In the genomic region with DNA sequence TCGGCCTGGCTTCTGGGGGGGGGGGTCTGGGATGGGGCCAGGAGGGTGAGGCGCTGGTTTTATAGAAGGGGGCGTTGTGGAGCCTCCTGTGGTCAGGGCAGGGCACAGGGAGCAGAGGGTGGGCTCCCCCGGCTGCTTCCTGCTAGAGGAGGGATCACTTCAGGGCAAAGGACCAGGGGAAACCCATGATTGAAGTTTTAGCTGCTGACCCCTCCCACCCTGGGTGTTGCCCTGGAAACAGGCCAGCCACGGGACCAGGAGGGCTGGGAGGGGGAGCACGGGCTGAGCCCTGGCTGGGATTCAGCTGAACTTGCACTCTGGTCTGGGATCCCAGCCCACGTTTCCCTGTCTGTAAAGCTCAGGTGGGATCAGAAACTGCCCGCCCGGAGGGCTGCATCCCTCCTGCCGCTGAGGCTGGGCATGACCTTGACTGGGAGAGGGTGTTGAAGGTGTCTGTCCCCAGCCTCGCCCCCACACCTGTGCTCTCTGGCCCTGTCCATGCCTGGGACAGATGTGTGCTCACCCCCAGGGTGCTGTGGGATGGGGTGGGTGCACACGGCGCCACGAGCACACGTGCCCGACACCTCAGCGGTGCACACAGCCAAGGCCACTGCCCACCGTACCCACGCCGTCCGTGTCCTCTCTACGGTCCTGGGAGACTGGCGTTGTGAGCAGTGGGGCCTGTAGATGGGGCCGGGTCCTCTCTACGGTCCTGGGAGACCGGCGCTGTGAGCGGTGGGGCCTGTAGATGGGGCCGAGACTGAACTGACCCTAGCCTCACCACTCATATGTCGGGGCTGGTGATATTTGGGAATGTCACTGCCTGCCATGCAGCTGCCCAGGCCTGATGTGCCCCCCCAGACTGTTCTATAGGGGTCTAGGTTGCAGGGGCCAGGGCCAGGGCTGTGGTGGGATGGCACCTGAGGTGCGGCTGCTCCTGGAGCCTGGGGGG, we compare ENCODE assay signal across 9 cellular contexts. TPM values are rescaled to one million over a fixed set of nuclear protein-coding genes. Genes with fewer than 3 reads are reported as not detected.
DNase-seq lines count a peak whose midpoint lies in the region; ATAC-seq and TF ChIP-seq lines count a peak whose summit lies in the region.
"Had no signal": no experiment of that assay in that cellular context is flagged by ENCODE, and none has a peak within 500 bp of the region (broad histone marks: within the 10 kb centered on the region; RNA-seq: fewer than 3 reads in every experiment).

No MANE protein-coding gene starts in this region.

- no peak for ATAC-seq in CD8-positive, alpha-beta T cell

- intact Hi-C loops in CD8-positive, alpha-beta T cell (cut with DNase I, micrococcal nuclease), result loop anchor here (5.0 kb wide), 3 partner anchors 62 to 132 kb away; partner anchors contain the start of gene AP2A2 (in 2 of the 2)

- no peaks in the 10 kb centered on the region for H3K9me3 Mint-ChIP-seq in CD8-positive, alpha-beta T cell
- no peaks in the 10 kb centered on the region for H3K9me3 Mint-ChIP-seq in activated T-cell treated with anti-CD3 and anti-CD28 coated beads, Interleukin-2, amount 50 U/mL, for 24 hours

- no peaks in the 10 kb centered on the region for H3K9me3 ChIP-seq in CD8-positive, alpha-beta T cell (ENCODE audit: low read length)
- H3K9me3 ChIP-seq in Loucy (ENCODE audit: insufficient read depth, low read depth, low read length) (no peaks in the 10 kb centered on the region), iPS-20b (ENCODE audit: insufficient read depth, low read depth, low read length) (no peaks in the 10 kb centered on the region), smooth muscle cell (replicated peaks; ENCODE audit: low read depth) (no peaks in the 10 kb centered on the region)

- H3K9ac ChIP-seq in Loucy (ENCODE audit: low read depth, low read length, poor library complexity, severe bottlenecking), result peak overlapping the region; percentile 88
- H3K9ac ChIP-seq in iPS-20b (ENCODE audit: low read depth, low read length), result peak overlapping the region; percentile 77; the same call in 1 of the 2 replicates
- H3K9ac ChIP-seq in smooth muscle cell (ENCODE audit: low read depth), result no peak overlapping the region

- peak in 1 of 7 experiments; percentile 35 for DNase-seq in CD8-positive, alpha-beta T cell
- DNase-seq in brain pericyte (ENCODE audit: low read depth, low spot score), result peak; percentile 82
- DNase-seq in smooth muscle cell (lab: John Stamatoyannopoulos, UW; ENCODE audit: unreplicated experiment), result peak; percentile 74
- no peak for DNase-seq in activated T-cell treated with anti-CD3 and anti-CD28 coated beads, Interleukin-2, amount 50 U/mL, for 24 hours
- DNase-seq in DMS53 treated with DMSO at 0.1 percent for 48 hours (lab: John Stamatoyannopoulos, UW; ENCODE audit: unreplicated experiment), result no peak
- DNase-seq in stimulated activated CD4-positive, alpha-beta T cell treated with anti-CD3 and anti-CD28 coated beads, Interleukin-2, amount 100 ng/mL, for 24 hours, result no peak

- H3K4me1 Mint-ChIP-seq in CD8-positive, alpha-beta T cell (ENCODE audit: low read depth), result peaks cover 28% of the 10 kb centered on the region
- peaks cover 29% of the 10 kb centered on the region for H3K4me1 Mint-ChIP-seq in activated T-cell treated with anti-CD3 and anti-CD28 coated beads, Interleukin-2, amount 50 U/mL, for 24 hours (ENCODE audit: low read depth)

- H3K27ac ChIP-seq in CD8-positive, alpha-beta T cell (ENCODE audit: low read depth, low read length), result no peak overlapping the region
- H3K27ac ChIP-seq in iPS-20b (ENCODE audit: low read length), result no peak overlapping the region
- peak overlapping the region; percentile 66 for H3K27ac ChIP-seq in smooth muscle cell (ENCODE audit: low read depth)
- H3K27ac ChIP-seq: HL-60 had no signal

- peaks cover 6% of the 10 kb centered on the region for H3K36me3 Mint-ChIP-seq in CD8-positive, alpha-beta T cell
- H3K36me3 Mint-ChIP-seq in activated T-cell treated with anti-CD3 and anti-CD28 coated beads, Interleukin-2, amount 50 U/mL, for 24 hours (ENCODE audit: low read depth), result peaks cover 19% of the 10 kb centered on the region

- POLR2A ChIA-PET in CD8-positive, alpha-beta T cell (lab: Charles Lee), result no interaction called here

- no peak overlapping the region for H2AFZ ChIP-seq in Loucy (ENCODE audit: low read length)
- no peak overlapping the region for H2AFZ ChIP-seq in smooth muscle cell (ENCODE audit: low read depth)

- H4K20me1 ChIP-seq in Loucy (ENCODE audit: insufficient read depth, low read length, poor library complexity, severe bottlenecking), result peaks cover 21% of the 10 kb centered on the region
- peaks cover 73% of the 10 kb centered on the region for H4K20me1 ChIP-seq in smooth muscle cell (ENCODE audit: low read depth)

- H3K79me2 ChIP-seq in Loucy (ENCODE audit: insufficient read depth, low read length) (peaks cover 27% of the 10 kb centered on the region), smooth muscle cell (ENCODE audit: low read depth) (peaks cover 21% of the 10 kb centered on the region)

- no peak overlapping the region for H3K27ac Mint-ChIP-seq in CD8-positive, alpha-beta T cell
- H3K27ac Mint-ChIP-seq in activated T-cell treated with anti-CD3 and anti-CD28 coated beads, Interleukin-2, amount 50 U/mL, for 24 hours, result no peak overlapping the region

- H3K4me2 ChIP-seq in Loucy (ENCODE audit: low read depth, low read length, poor library complexity, severe bottlenecking) (peak overlapping the region; percentile 79), smooth muscle cell (peak overlapping the region; percentile 96)

- H3K4me3 Mint-ChIP-seq in CD8-positive, alpha-beta T cell, result peak overlapping the region; percentile 35
- H3K4me3 Mint-ChIP-seq in activated T-cell treated with anti-CD3 and anti-CD28 coated beads, Interleukin-2, amount 50 U/mL, for 24 hours, result no peak overlapping the region

- 46% methylated on average over 24 of the region's 31 CpGs for WGBS in smooth muscle cell (ENCODE audit: low lambda C conversion rate)

- no peaks in the 10 kb centered on the region for H3K36me3 ChIP-seq in CD8-positive, alpha-beta T cell (ENCODE audit: insufficient read depth, low read length)
- H3K36me3 ChIP-seq in Loucy (ENCODE audit: insufficient read depth, low read length), result no peaks in the 10 kb centered on the region
- H3K36me3 ChIP-seq in iPS-20b (ENCODE audit: insufficient read depth, low read depth, low read length), result peaks cover 10% of the 10 kb centered on the region
- no peaks in the 10 kb centered on the region for H3K36me3 ChIP-seq in smooth muscle cell (ENCODE audit: low read depth)

- CTCF ChIA-PET in CD8-positive, alpha-beta T cell (lab: Charles Lee), result interaction anchor here (5.9 kb wide), 1 partner anchor 207 kb away, joined by 75 read pairs; no protein-coding TSS in a partner anchor

- TF ChIP-seq CTCF in CD8-positive, alpha-beta T cell (IDR thresholded peaks at IDR 0.05), result no peak
- TF ChIP-seq CTCF in Loucy (conservative IDR thresholded peaks at IDR 0.05; ENCODE audit: low read length) (no peak), smooth muscle cell (IDR thresholded peaks at IDR 0.05; ENCODE audit: borderline replicate concordance, insufficient read depth, poor library complexity, severe bottlenecking) (no peak)

- no peaks in the 10 kb centered on the region for H3K9me2 ChIP-seq in Loucy (replicated peaks; ENCODE audit: low read depth, low read length)

- no peak overlapping the region for H3K4me3 ChIP-seq in CD8-positive, alpha-beta T cell (ENCODE audit: low read depth, low read length)
- H3K4me3 ChIP-seq in Loucy (ENCODE audit: low read length, poor library complexity, severe bottlenecking) (peak overlapping the region; percentile 97), iPS-20b (ENCODE audit: low read length) (peak overlapping the region; percentile 96), smooth muscle cell (peak overlapping the region; percentile 96)

- peaks cover 43% of the 10 kb centered on the region for H3K4me1 ChIP-seq in CD8-positive, alpha-beta T cell (ENCODE audit: insufficient read depth, low read length)
- H3K4me1 ChIP-seq in Loucy (ENCODE audit: insufficient read depth, low read length, poor library complexity, severe bottlenecking) (peaks cover 49% of the 10 kb centered on the region), iPS-20b (ENCODE audit: insufficient read depth, low read length) (peaks cover 19% of the 10 kb centered on the region; the same call in 1 of the 2 replicates), smooth muscle cell (ENCODE audit: low read depth) (peaks cover 34% of the 10 kb centered on the region)

- no peaks in the 10 kb centered on the region for H3K27me3 ChIP-seq in CD8-positive, alpha-beta T cell (ENCODE audit: insufficient read depth, low read length)
- H3K27me3 ChIP-seq in Loucy (ENCODE audit: insufficient read depth, low read length, poor library complexity, severe bottlenecking) (no peaks in the 10 kb centered on the region), iPS-20b (ENCODE audit: insufficient read depth, low read length) (peaks cover 9% of the 10 kb centered on the region), smooth muscle cell (ENCODE audit: low read depth) (peaks cover 10% of the 10 kb centered on the region)

- peaks cover 5% of the 10 kb centered on the region for H3K27me3 Mint-ChIP-seq in CD8-positive, alpha-beta T cell (ENCODE audit: low read depth)
- peaks cover 8% of the 10 kb centered on the region for H3K27me3 Mint-ChIP-seq in activated T-cell treated with anti-CD3 and anti-CD28 coated beads, Interleukin-2, amount 50 U/mL, for 24 hours

- H3F3A ChIP-seq in Loucy (ENCODE audit: low read depth), result no peaks in the 10 kb centered on the region
- H3F3A ChIP-seq in smooth muscle cell (ENCODE audit: low read depth), result peaks cover 8% of the 10 kb centered on the region

RNA-seq across cellular contexts. Expression of gene TSPAN4, which starts 2.3 kb away (rescaled TPM):
- total RNA-seq in CD8-positive, alpha-beta T cell, result 1 to 10 TPM; 2.1 to 2.2 TPM
- total RNA-seq in smooth muscle cell, result 50.2 and 68.2 TPM in 2 replicates
- 153 and 179 TPM in 2 replicates for polyA plus RNA-seq in smooth muscle cell

RNA-seq across cellular contexts. Expression of gene POLR2L, which starts 2.6 kb away (rescaled TPM):
- 10 to 100 TPM; 22.8 to 26.2 TPM for total RNA-seq in CD8-positive, alpha-beta T cell
- 38.0 and 51.4 TPM in 2 replicates for total RNA-seq in smooth muscle cell
- 380 and 446 TPM in 2 replicates for polyA plus RNA-seq in smooth muscle cell

RNA-seq across cellular contexts. Expression of gene CD151, which starts 12.2 kb away (rescaled TPM):
- total RNA-seq in CD8-positive, alpha-beta T cell, result 10 to 100 TPM in 1 of 2 experiments, 1 to 10 TPM in 1; 8.7 to 11.9 TPM
- total RNA-seq in smooth muscle cell, result 214 and 256 TPM in 2 replicates
- 391 and 469 TPM in 2 replicates for polyA plus RNA-seq in smooth muscle cell

RNA-seq across cellular contexts. Expression of gene CRACR2B, which starts 17.2 kb away (rescaled TPM):
- total RNA-seq in CD8-positive, alpha-beta T cell, result under 1 TPM; 0.30 to 0.81 TPM
- total RNA-seq in smooth muscle cell, result 0.36 and 2.5 TPM in 2 replicates
- 0.10 and 10.5 TPM in 2 replicates for polyA plus RNA-seq in smooth muscle cell

RNA-seq across cellular contexts. Expression of gene PNPLA2, which starts 26.3 kb away (rescaled TPM):
- total RNA-seq in CD8-positive, alpha-beta T cell, result 100 to 1,000 TPM; 210 to 234 TPM
- total RNA-seq in smooth muscle cell, result 12.4 and 14.8 TPM in 2 replicates
- 26.4 and 33.8 TPM in 2 replicates for polyA plus RNA-seq in smooth muscle cell

Comparison
In these comparisons a context has a peak if more than half of its experiments do, and no peak if none do; other contexts are left out.
1. DNase-seq: peak in brain pericyte (single experiment) and smooth muscle cell (single experiment); none in activated T-cell treated with anti-CD3 and anti-CD28 coated beads, Interleukin-2, amount 50 U/mL, for 24 hours (single experiment), DMS53 treated with DMSO at 0.1 percent for 48 hours (single experiment) and stimulated activated CD4-positive, alpha-beta T cell treated with anti-CD3 and anti-CD28 coated beads, Interleukin-2, amount 100 ng/mL, for 24 hours (0 of 2).
2. RNA of gene TSPAN4, which starts 2.3 kb away (total RNA-seq): 50.2 to 68.2 TPM in smooth muscle cell; 2.1 to 2.2 TPM in CD8-positive, alpha-beta T cell; every median in the first group is over 10 times any median in the second.
3. RNA of gene CD151, which starts 12.2 kb away (total RNA-seq): 214 to 256 TPM in smooth muscle cell; 8.7 to 11.9 TPM in CD8-positive, alpha-beta T cell; every median in the first group is over 10 times any median in the second.